ENCODE assay signal across 1 cellular context in the genomic region with DNA sequence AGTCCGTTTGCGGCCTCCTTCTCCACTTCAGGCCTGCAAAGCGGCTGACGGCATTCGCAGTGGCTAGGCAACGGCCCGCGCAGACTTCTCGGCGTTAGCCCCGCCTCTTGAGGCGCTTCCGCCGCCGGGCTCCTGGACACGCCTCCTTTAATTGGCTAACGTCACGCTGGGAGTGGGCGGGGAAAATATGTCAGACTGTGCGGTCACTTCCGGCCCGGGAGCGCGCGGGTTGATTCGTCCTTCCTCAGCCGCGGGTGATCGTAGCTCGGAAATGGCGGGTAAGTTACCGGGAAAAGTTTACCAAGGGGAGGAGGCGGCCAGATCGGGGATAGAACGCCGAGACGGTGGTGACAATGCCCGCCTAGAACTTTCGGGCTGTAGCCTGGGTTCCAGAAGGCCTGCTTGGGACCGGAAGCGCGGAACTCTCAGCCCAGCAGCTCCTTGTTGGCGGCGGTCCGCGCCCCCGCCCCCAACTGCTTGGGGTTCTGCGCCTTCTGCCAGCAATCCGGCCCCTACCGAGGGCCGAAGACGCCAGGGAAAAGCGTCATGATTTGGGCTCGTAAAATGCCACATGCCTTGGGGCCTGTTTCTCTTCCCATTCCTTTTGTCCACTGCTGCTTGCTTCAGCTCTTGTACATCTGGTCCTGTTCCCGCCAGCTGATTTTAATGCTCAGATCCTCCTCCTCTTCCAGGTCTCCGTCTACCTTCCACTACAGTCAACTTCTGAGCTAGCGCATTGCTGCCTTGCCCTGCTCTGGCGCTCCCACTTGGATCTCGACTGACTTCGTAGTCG.
TF ChIP-seq lines count a peak whose summit lies in the region.

A gene with protein sequence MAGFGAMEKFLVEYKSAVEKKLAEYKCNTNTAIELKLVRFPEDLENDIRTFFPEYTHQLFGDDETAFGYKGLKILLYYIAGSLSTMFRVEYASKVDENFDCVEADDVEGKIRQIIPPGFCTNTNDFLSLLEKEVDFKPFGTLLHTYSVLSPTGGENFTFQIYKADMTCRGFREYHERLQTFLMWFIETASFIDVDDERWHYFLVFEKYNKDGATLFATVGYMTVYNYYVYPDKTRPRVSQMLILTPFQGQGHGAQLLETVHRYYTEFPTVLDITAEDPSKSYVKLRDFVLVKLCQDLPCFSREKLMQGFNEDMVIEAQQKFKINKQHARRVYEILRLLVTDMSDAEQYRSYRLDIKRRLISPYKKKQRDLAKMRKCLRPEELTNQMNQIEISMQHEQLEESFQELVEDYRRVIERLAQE (plus strand): TSS at position 232 of the 793 bp plus-strand sequence. CDS start 40 bp downstream, at position 272.

TF ChIP-seq in HepG2, 621 proteins besides CTCF, POLR2A, EP300 and RAD21 (continued from another document and continues in another):
- TF ChIP-seq, protein P1, sequence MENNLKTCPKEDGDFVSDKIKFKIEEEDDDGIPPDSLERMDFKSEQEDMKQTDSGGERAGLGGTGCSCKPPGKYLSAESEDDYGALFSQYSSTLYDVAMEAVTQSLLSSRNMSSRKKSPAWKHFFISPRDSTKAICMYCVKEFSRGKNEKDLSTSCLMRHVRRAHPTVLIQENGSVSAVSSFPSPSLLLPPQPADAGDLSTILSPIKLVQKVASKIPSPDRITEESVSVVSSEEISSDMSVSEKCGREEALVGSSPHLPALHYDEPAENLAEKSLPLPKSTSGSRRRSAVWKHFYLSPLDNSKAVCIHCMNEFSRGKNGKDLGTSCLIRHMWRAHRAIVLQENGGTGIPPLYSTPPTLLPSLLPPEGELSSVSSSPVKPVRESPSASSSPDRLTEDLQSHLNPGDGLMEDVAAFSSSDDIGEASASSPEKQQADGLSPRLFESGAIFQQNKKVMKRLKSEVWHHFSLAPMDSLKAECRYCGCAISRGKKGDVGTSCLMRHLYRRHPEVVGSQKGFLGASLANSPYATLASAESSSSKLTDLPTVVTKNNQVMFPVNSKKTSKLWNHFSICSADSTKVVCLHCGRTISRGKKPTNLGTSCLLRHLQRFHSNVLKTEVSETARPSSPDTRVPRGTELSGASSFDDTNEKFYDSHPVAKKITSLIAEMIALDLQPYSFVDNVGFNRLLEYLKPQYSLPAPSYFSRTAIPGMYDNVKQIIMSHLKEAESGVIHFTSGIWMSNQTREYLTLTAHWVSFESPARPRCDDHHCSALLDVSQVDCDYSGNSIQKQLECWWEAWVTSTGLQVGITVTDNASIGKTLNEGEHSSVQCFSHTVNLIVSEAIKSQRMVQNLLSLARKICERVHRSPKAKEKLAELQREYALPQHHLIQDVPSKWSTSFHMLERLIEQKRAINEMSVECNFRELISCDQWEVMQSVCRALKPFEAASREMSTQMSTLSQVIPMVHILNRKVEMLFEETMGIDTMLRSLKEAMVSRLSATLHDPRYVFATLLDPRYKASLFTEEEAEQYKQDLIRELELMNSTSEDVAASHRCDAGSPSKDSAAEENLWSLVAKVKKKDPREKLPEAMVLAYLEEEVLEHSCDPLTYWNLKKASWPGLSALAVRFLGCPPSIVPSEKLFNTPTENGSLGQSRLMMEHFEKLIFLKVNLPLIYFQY (CRISPR knock-in tag; IDR thresholded peaks at IDR 0.05; ENCODE audit: borderline replicate concordance), result peak; percentile 67; the same call in 1 of the 2 replicates
- TF ChIP-seq, protein P2, sequence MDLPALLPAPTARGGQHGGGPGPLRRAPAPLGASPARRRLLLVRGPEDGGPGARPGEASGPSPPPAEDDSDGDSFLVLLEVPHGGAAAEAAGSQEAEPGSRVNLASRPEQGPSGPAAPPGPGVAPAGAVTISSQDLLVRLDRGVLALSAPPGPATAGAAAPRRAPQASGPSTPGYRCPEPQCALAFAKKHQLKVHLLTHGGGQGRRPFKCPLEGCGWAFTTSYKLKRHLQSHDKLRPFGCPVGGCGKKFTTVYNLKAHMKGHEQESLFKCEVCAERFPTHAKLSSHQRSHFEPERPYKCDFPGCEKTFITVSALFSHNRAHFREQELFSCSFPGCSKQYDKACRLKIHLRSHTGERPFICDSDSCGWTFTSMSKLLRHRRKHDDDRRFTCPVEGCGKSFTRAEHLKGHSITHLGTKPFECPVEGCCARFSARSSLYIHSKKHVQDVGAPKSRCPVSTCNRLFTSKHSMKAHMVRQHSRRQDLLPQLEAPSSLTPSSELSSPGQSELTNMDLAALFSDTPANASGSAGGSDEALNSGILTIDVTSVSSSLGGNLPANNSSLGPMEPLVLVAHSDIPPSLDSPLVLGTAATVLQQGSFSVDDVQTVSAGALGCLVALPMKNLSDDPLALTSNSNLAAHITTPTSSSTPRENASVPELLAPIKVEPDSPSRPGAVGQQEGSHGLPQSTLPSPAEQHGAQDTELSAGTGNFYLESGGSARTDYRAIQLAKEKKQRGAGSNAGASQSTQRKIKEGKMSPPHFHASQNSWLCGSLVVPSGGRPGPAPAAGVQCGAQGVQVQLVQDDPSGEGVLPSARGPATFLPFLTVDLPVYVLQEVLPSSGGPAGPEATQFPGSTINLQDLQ (CRISPR knock-in tag; IDR thresholded peaks at IDR 0.05), result no peak
- TF ChIP-seq, protein P3, sequence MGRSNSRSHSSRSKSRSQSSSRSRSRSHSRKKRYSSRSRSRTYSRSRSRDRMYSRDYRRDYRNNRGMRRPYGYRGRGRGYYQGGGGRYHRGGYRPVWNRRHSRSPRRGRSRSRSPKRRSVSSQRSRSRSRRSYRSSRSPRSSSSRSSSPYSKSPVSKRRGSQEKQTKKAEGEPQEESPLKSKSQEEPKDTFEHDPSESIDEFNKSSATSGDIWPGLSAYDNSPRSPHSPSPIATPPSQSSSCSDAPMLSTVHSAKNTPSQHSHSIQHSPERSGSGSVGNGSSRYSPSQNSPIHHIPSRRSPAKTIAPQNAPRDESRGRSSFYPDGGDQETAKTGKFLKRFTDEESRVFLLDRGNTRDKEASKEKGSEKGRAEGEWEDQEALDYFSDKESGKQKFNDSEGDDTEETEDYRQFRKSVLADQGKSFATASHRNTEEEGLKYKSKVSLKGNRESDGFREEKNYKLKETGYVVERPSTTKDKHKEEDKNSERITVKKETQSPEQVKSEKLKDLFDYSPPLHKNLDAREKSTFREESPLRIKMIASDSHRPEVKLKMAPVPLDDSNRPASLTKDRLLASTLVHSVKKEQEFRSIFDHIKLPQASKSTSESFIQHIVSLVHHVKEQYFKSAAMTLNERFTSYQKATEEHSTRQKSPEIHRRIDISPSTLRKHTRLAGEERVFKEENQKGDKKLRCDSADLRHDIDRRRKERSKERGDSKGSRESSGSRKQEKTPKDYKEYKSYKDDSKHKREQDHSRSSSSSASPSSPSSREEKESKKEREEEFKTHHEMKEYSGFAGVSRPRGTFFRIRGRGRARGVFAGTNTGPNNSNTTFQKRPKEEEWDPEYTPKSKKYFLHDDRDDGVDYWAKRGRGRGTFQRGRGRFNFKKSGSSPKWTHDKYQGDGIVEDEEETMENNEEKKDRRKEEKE (IDR thresholded peaks at IDR 0.05), result no peak
- TF ChIP-seq SRY (CRISPR knock-in tag; IDR thresholded peaks at IDR 0.05) (no peak), ZZZ3 (CRISPR knock-in tag; IDR thresholded peaks at IDR 0.05; ENCODE audit: borderline replicate concordance) (peak; percentile 86; the same call in 1 of the 2 replicates), SAFB2 (CRISPR knock-in tag; IDR thresholded peaks at IDR 0.05; ENCODE audit: borderline replicate concordance, low read depth) (peak; percentile 23; the same call in 1 of the 2 replicates), GTF3A (CRISPR knock-in tag; conservative IDR thresholded peaks at IDR 0.05) (no peak), SP140L (CRISPR knock-in tag; IDR thresholded peaks at IDR 0.05; ENCODE audit: borderline replicate concordance) (peak; percentile 94), PHF21A (CRISPR knock-in tag; IDR thresholded peaks at IDR 0.05) (peak; percentile 79), ZNF205 (CRISPR knock-in tag; IDR thresholded peaks at IDR 0.05) (peak; percentile 70), NONO (IDR thresholded peaks at IDR 0.05) (no peak), NONO (CRISPR knock-in tag; conservative IDR thresholded peaks at IDR 0.05) (no peak; the same call in none of the 2 replicates), ZSCAN21 (CRISPR knock-in tag; IDR thresholded peaks at IDR 0.05; ENCODE audit: borderline replicate concordance) (peak; percentile 74; the same call in 1 of the 2 replicates), ZNF670 (CRISPR knock-in tag; IDR thresholded peaks at IDR 0.05; ENCODE audit: borderline replicate concordance) (no peak; the same call in none of the 2 replicates), HDAC1 (CRISPR knock-in tag; IDR thresholded peaks at IDR 0.05) (peak; percentile 89), SRSF9 (IDR thresholded peaks at IDR 0.05; ENCODE audit: borderline replicate concordance, insufficient read depth, low read depth, low read length, poor library complexity, severe bottlenecking) (no peak)
- TF ChIP-seq, protein P4, sequence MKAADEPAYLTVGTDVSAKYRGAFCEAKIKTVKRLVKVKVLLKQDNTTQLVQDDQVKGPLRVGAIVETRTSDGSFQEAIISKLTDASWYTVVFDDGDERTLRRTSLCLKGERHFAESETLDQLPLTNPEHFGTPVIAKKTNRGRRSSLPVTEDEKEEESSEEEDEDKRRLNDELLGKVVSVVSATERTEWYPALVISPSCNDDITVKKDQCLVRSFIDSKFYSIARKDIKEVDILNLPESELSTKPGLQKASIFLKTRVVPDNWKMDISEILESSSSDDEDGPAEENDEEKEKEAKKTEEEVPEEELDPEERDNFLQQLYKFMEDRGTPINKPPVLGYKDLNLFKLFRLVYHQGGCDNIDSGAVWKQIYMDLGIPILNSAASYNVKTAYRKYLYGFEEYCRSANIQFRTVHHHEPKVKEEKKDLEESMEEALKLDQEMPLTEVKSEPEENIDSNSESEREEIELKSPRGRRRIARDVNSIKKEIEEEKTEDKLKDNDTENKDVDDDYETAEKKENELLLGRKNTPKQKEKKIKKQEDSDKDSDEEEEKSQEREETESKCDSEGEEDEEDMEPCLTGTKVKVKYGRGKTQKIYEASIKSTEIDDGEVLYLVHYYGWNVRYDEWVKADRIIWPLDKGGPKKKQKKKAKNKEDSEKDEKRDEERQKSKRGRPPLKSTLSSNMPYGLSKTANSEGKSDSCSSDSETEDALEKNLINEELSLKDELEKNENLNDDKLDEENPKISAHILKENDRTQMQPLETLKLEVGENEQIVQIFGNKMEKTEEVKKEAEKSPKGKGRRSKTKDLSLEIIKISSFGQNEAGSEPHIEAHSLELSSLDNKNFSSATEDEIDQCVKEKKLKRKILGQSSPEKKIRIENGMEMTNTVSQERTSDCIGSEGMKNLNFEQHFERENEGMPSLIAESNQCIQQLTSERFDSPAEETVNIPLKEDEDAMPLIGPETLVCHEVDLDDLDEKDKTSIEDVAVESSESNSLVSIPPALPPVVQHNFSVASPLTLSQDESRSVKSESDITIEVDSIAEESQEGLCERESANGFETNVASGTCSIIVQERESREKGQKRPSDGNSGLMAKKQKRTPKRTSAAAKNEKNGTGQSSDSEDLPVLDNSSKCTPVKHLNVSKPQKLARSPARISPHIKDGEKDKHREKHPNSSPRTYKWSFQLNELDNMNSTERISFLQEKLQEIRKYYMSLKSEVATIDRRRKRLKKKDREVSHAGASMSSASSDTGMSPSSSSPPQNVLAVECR (CRISPR knock-in tag; IDR thresholded peaks at IDR 0.05; ENCODE audit: borderline replicate concordance), result peak; percentile 97
- TF ChIP-seq, protein P5, sequence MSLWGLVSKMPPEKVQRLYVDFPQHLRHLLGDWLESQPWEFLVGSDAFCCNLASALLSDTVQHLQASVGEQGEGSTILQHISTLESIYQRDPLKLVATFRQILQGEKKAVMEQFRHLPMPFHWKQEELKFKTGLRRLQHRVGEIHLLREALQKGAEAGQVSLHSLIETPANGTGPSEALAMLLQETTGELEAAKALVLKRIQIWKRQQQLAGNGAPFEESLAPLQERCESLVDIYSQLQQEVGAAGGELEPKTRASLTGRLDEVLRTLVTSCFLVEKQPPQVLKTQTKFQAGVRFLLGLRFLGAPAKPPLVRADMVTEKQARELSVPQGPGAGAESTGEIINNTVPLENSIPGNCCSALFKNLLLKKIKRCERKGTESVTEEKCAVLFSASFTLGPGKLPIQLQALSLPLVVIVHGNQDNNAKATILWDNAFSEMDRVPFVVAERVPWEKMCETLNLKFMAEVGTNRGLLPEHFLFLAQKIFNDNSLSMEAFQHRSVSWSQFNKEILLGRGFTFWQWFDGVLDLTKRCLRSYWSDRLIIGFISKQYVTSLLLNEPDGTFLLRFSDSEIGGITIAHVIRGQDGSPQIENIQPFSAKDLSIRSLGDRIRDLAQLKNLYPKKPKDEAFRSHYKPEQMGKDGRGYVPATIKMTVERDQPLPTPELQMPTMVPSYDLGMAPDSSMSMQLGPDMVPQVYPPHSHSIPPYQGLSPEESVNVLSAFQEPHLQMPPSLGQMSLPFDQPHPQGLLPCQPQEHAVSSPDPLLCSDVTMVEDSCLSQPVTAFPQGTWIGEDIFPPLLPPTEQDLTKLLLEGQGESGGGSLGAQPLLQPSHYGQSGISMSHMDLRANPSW (CRISPR knock-in tag; IDR thresholded peaks at IDR 0.05; ENCODE audit: borderline replicate concordance), result peak; percentile 74; the same call in 1 of the 2 replicates
- TF ChIP-seq, protein P6, sequence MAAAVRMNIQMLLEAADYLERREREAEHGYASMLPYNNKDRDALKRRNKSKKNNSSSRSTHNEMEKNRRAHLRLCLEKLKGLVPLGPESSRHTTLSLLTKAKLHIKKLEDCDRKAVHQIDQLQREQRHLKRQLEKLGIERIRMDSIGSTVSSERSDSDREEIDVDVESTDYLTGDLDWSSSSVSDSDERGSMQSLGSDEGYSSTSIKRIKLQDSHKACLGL (CRISPR knock-in tag; IDR thresholded peaks at IDR 0.05), result peak; percentile 17; the same call in 1 of the 2 replicates
- TF ChIP-seq, protein P7, sequence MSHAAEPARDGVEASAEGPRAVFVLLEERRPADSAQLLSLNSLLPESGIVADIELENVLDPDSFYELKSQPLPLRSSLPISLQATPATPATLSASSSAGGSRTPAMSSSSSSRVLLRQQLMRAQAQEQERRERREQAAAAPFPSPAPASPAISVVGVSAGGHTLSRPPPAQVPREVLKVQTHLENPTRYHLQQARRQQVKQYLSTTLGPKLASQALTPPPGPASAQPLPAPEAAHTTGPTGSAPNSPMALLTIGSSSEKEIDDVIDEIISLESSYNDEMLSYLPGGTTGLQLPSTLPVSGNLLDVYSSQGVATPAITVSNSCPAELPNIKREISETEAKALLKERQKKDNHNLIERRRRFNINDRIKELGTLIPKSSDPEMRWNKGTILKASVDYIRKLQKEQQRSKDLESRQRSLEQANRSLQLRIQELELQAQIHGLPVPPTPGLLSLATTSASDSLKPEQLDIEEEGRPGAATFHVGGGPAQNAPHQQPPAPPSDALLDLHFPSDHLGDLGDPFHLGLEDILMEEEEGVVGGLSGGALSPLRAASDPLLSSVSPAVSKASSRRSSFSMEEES (CRISPR knock-in tag; IDR thresholded peaks at IDR 0.05), result peak; percentile 53; the same call in 1 of the 2 replicates
- TF ChIP-seq, protein P8, sequence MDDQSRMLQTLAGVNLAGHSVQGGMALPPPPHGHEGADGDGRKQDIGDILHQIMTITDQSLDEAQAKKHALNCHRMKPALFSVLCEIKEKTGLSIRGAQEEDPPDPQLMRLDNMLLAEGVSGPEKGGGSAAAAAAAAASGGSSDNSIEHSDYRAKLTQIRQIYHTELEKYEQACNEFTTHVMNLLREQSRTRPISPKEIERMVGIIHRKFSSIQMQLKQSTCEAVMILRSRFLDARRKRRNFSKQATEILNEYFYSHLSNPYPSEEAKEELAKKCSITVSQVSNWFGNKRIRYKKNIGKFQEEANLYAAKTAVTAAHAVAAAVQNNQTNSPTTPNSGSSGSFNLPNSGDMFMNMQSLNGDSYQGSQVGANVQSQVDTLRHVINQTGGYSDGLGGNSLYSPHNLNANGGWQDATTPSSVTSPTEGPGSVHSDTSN (CRISPR knock-in tag; IDR thresholded peaks at IDR 0.05; ENCODE audit: borderline replicate concordance), result no peak
- TF ChIP-seq, protein P9, sequence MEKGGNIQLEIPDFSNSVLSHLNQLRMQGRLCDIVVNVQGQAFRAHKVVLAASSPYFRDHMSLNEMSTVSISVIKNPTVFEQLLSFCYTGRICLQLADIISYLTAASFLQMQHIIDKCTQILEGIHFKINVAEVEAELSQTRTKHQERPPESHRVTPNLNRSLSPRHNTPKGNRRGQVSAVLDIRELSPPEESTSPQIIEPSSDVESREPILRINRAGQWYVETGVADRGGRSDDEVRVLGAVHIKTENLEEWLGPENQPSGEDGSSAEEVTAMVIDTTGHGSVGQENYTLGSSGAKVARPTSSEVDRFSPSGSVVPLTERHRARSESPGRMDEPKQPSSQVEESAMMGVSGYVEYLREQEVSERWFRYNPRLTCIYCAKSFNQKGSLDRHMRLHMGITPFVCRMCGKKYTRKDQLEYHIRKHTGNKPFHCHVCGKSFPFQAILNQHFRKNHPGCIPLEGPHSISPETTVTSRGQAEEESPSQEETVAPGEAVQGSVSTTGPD (CRISPR knock-in tag; IDR thresholded peaks at IDR 0.05), result no peak
